ENCODE assay signal across 9 cellular contexts in genomic region chr1:155186266-155186954, GRCh38. TPM values are rescaled to one million over a fixed set of nuclear protein-coding genes. Genes with fewer than 3 reads are reported as not detected.
DNase-seq lines count a peak whose midpoint lies in the region; TF ChIP-seq lines count a peak whose summit lies in the region.
"Had no signal": no experiment of that assay in that cellular context is flagged by ENCODE, and none has a peak within 500 bp of the region (broad histone marks: within the 10 kb centered on the region; RNA-seq: fewer than 3 reads in every experiment).

No MANE protein-coding gene starts in this region.

- H3K4me2 ChIP-seq in H9 (ENCODE audit: insufficient read depth, insufficient read length, low read length) (no peak overlapping the region), neural progenitor cell (no peak overlapping the region)

- peaks cover 17 to 31% of the 10 kb centered on the region in 2 experiments for H3K4me1 Mint-ChIP-seq in H9
- H3K4me1 Mint-ChIP-seq in neural progenitor cell, result peaks cover 7% of the 10 kb centered on the region
- peaks cover 3% of the 10 kb centered on the region for H3K4me1 Mint-ChIP-seq in activated naive CD4-positive, alpha-beta T cell treated with anti-CD3 and anti-CD28 coated beads for 36 hours (ENCODE audit: low read depth)

- no peak overlapping the region for H3K23ac ChIP-seq in H9 (ENCODE audit: insufficient read length, low read depth, low read length)

- TF ChIP-seq CTCF in H9 (conservative IDR thresholded peaks at IDR 0.05), result no peak
- TF ChIP-seq CTCF in neural progenitor cell (IDR thresholded peaks at IDR 0.05), result no peak

- DNase-seq in H9, result no peak
- DNase-seq in RPMI8226, result peak; percentile 57
- no peak for DNase-seq in neural progenitor cell (ENCODE audit: low spot score)
- no peak for DNase-seq in NCI-H226
- DNase-seq in HAP-1 (ENCODE audit: low spot score in 2 of 2), result no peak
- no peak for DNase-seq in activated naive CD4-positive, alpha-beta T cell treated with anti-CD3 and anti-CD28 coated beads for 36 hours
- DNase-seq: NCI-H446 treated with DMSO at 0.1 percent for 48 hours had no signal

- H3K27me3 ChIP-seq in H9 (ENCODE audit: insufficient read depth, low read length), result no peaks in the 10 kb centered on the region
- no peaks in the 10 kb centered on the region for H3K27me3 ChIP-seq in neural progenitor cell
- peaks cover 5% of the 10 kb centered on the region for H3K27me3 ChIP-seq in HAP-1 (ENCODE audit: low read depth)

- H3K23me2 ChIP-seq in H9 (ENCODE audit: insufficient read length, low read depth, low read length, poor library complexity, severe bottlenecking), result no peaks in the 10 kb centered on the region

- H2BK15ac ChIP-seq in H9 (ENCODE audit: low read depth, low read length), result no peak overlapping the region

- no CpG with 5 or more reads among the region's 8 CpGs for WGBS in H9 (ENCODE audit: extremely low coverage, insufficient read length, low lambda C conversion rate)

- H3K9me3 Mint-ChIP-seq in H9 (peaks cover 0 to 2% of the 10 kb centered on the region in 2 experiments; a peak in 1 of 5 replicates), neural progenitor cell (peaks cover 4% of the 10 kb centered on the region)
- H3K9me3 Mint-ChIP-seq in activated naive CD4-positive, alpha-beta T cell treated with anti-CD3 and anti-CD28 coated beads for 36 hours, result no peaks in the 10 kb centered on the region

- H3K79me1 ChIP-seq in H9 (ENCODE audit: insufficient read depth, low read depth, low read length, poor library complexity, severe bottlenecking), result no peaks in the 10 kb centered on the region

- H2AFZ ChIP-seq in H9 (ENCODE audit: low read length) (no peak overlapping the region), neural progenitor cell (replicated peaks) (no peak overlapping the region)

- no peak overlapping the region for H3T11ph ChIP-seq in H9 (ENCODE audit: low read length)

- peak overlapping the region; percentile 22 to 45; a peak in 4 of 5 replicates for H3K4me3 Mint-ChIP-seq in H9
- H3K4me3 Mint-ChIP-seq in neural progenitor cell, result peak overlapping the region; percentile 53
- no peak overlapping the region for H3K4me3 Mint-ChIP-seq in activated naive CD4-positive, alpha-beta T cell treated with anti-CD3 and anti-CD28 coated beads for 36 hours

- H3K27me3 Mint-ChIP-seq in H9 (ENCODE audit: low read depth) (peaks cover 1% of the 10 kb centered on the region; the same call in 1 of the 2 replicates), neural progenitor cell (ENCODE audit: insufficient read depth, low read depth) (peaks cover 15% of the 10 kb centered on the region)
- no peaks in the 10 kb centered on the region for H3K27me3 Mint-ChIP-seq in activated naive CD4-positive, alpha-beta T cell treated with anti-CD3 and anti-CD28 coated beads for 36 hours (ENCODE audit: low read depth)

- H3K18ac ChIP-seq in H9 (ENCODE audit: insufficient read length, low read depth, low read length), result no peak overlapping the region

- H3K27ac Mint-ChIP-seq in H9, result peak overlapping the region in 2 of 3 experiments; percentile 75 to 97; a peak in 3 of 7 replicates
- peak overlapping the region; percentile 57 for H3K27ac Mint-ChIP-seq in neural progenitor cell
- H3K27ac Mint-ChIP-seq in activated naive CD4-positive, alpha-beta T cell treated with anti-CD3 and anti-CD28 coated beads for 36 hours, result no peak overlapping the region

- H3K9ac ChIP-seq in H9 (ENCODE audit: extremely low read depth, insufficient read length, low read length) (no peak overlapping the region), neural progenitor cell (no peak overlapping the region)

- peaks cover 8% of the 10 kb centered on the region for H3F3A ChIP-seq in neural progenitor cell (ENCODE audit: low read depth)

- no peaks in the 10 kb centered on the region for H4K20me1 ChIP-seq in H9 (ENCODE audit: control insufficient read depth, insufficient read depth, insufficient read length)
- no peaks in the 10 kb centered on the region for H4K20me1 ChIP-seq in neural progenitor cell (ENCODE audit: low read depth)

- H3K79me2 ChIP-seq in H9 (ENCODE audit: insufficient read depth, low read length), result no peaks in the 10 kb centered on the region
- H3K79me2 ChIP-seq in neural progenitor cell (ENCODE audit: low read depth), result no peaks in the 10 kb centered on the region

- no peak overlapping the region for H2BK12ac ChIP-seq in H9 (ENCODE audit: insufficient read length, low read depth, low read length)

- H3K36me3 Mint-ChIP-seq in H9 (ENCODE audit: insufficient read depth in 1 of 3, low read depth in 3 of 3) (peaks cover 10 to 30% (median 25%) of the 10 kb centered on the region in 3 experiments; a peak in 6 of 7 replicates), neural progenitor cell (peaks cover 9% of the 10 kb centered on the region)
- peaks cover 7% of the 10 kb centered on the region for H3K36me3 Mint-ChIP-seq in activated naive CD4-positive, alpha-beta T cell treated with anti-CD3 and anti-CD28 coated beads for 36 hours (ENCODE audit: low read depth)

- H4K91ac ChIP-seq in H9 (ENCODE audit: insufficient read length, low read depth, low read length), result no peak overlapping the region

- H4K5ac ChIP-seq in H9 (ENCODE audit: insufficient read length, low read depth, low read length), result no peak overlapping the region

- no peak overlapping the region for H2BK120ac ChIP-seq in H9 (ENCODE audit: low read depth, low read length, poor library complexity, severe bottlenecking)

- H3K9me3 ChIP-seq in H9 (ENCODE audit: control insufficient read depth, low read depth, low read length), result no peaks in the 10 kb centered on the region
- no peaks in the 10 kb centered on the region for H3K9me3 ChIP-seq in neural progenitor cell (ENCODE audit: low read depth)
- H3K9me3 ChIP-seq in HAP-1, result no peaks in the 10 kb centered on the region
- H3K9me3 ChIP-seq: psoas muscle had no signal

- no peaks in the 10 kb centered on the region for H3K36me3 ChIP-seq in neural progenitor cell
- no peaks in the 10 kb centered on the region for H3K36me3 ChIP-seq in HAP-1 (replicated peaks)

- no peak overlapping the region for H4K8ac ChIP-seq in H9 (replicated peaks; ENCODE audit: insufficient read length, low read depth, low read length)

- no peak overlapping the region for H3K56ac ChIP-seq in H9 (ENCODE audit: insufficient read length, low read depth, low read length)

- H3K27ac ChIP-seq in H9 (ENCODE audit: insufficient read length, low read depth, low read length) (no peak overlapping the region), neural progenitor cell (no peak overlapping the region)
- H3K27ac ChIP-seq: HL-60, psoas muscle had no signal

- H3K4me1 ChIP-seq in H9 (ENCODE audit: insufficient read depth, low read length) (peaks cover 3% of the 10 kb centered on the region), neural progenitor cell (peaks cover 5% of the 10 kb centered on the region), HAP-1 (no peaks in the 10 kb centered on the region)

- in situ Hi-C loops in HAP-1 (cut with MboI; ENCODE audit: low sequenced_read_pairs), result no loop called here

- CTCF ChIA-PET in activated naive CD4-positive, alpha-beta T cell treated with anti-CD3 and anti-CD28 coated beads for 36 hours (lab: Charles Lee), result interaction anchor here (2.4 kb wide), 1 partner anchor 11 kb away, joined by 11 read pairs; the partner anchor contains the start of gene TRIM46

- H3K4me3 ChIP-seq in neural progenitor cell (no peak overlapping the region), HAP-1 (no peak overlapping the region)
- H3K4me3 ChIP-seq: psoas muscle had no signal

- H2BK20ac ChIP-seq in H9 (ENCODE audit: low read depth, low read length, poor library complexity, severe bottlenecking), result no peak overlapping the region

- no peak overlapping the region for H3K4ac ChIP-seq in H9 (ENCODE audit: low read depth, low read length)

- no peak overlapping the region for H2AK5ac ChIP-seq in H9 (ENCODE audit: insufficient read length, low read length)

- intact Hi-C loops in activated naive CD4-positive, alpha-beta T cell treated with anti-CD3 and anti-CD28 coated beads for 36 hours (cut with micrococcal nuclease), result no loop called here

- no peak overlapping the region for H3K14ac ChIP-seq in H9 (ENCODE audit: insufficient read depth, low read length)

- no peak overlapping the region for H2BK5ac ChIP-seq in H9 (ENCODE audit: insufficient read length, low read length)

RNA-seq across cellular contexts. Expression of gene TRIM46, which starts 12.8 kb away (rescaled TPM):
- total RNA-seq in H9 (2021) (16.5 and 18.4 TPM in 2 replicates), neural progenitor cell (ENCODE audit: low replicate concordance) (3.9 and 10.2 TPM in 2 replicates)
- total RNA-seq in activated naive CD4-positive, alpha-beta T cell treated with anti-CD3 and anti-CD28 coated beads for 36 hours, result 1 to 10 TPM; 3.2 to 3.6 TPM

RNA-seq across cellular contexts. Expression of gene KRTCAP2, which starts 13.3 kb away (rescaled TPM):
- total RNA-seq in H9 (2021) (149 and 152 TPM in 2 replicates), neural progenitor cell (ENCODE audit: low replicate concordance) (37.8 and 100 TPM in 2 replicates)
- total RNA-seq in activated naive CD4-positive, alpha-beta T cell treated with anti-CD3 and anti-CD28 coated beads for 36 hours, result 100 to 1,000 TPM; 129 to 137 TPM

RNA-seq across cellular contexts. Expression of gene THBS3, which starts 21.3 kb away (rescaled TPM):
- total RNA-seq in H9 (2021) (5.0 and 5.9 TPM in 2 replicates), neural progenitor cell (ENCODE audit: low replicate concordance) (19.3 and 30.4 TPM in 2 replicates)
- 10 to 100 TPM; 15.4 to 15.7 TPM for total RNA-seq in activated naive CD4-positive, alpha-beta T cell treated with anti-CD3 and anti-CD28 coated beads for 36 hours

RNA-seq across cellular contexts. Expression of gene MTX1, which starts 22.1 kb away (rescaled TPM):
- total RNA-seq in H9 (2021) (43.6 and 45.0 TPM in 2 replicates), neural progenitor cell (ENCODE audit: low replicate concordance) (25.6 and 46.5 TPM in 2 replicates)
- 10 to 100 TPM; 46.8 to 47.4 TPM for total RNA-seq in activated naive CD4-positive, alpha-beta T cell treated with anti-CD3 and anti-CD28 coated beads for 36 hours

RNA-seq across cellular contexts. Expression of gene DPM3, which starts 46.1 kb away (rescaled TPM):
- total RNA-seq in H9 (2021) (47.4 and 48.5 TPM in 2 replicates), neural progenitor cell (ENCODE audit: low replicate concordance) (16.8 and 133 TPM in 2 replicates)
- 10 to 100 TPM; 31.4 to 35.5 TPM for total RNA-seq in activated naive CD4-positive, alpha-beta T cell treated with anti-CD3 and anti-CD28 coated beads for 36 hours
